Comparison of ENCODE assay signal across 19 cellular contexts in genomic region chr2:131521961-131522781, GRCh38. TPM values are rescaled to one million over a fixed set of nuclear protein-coding genes. Genes with fewer than 3 reads are reported as not detected.
A peak's percentile ranks its signal among the peaks of the same experiment; 100 is the strongest.
DNase-seq lines count a peak whose midpoint lies in the region; ATAC-seq and TF ChIP-seq lines count a peak whose summit lies in the region.
"Had no signal": no experiment of that assay in that cellular context is flagged by ENCODE, and none has a peak within 500 bp of the region (broad histone marks: within the 10 kb centered on the region; RNA-seq: fewer than 3 reads in every experiment).

No MANE protein-coding gene starts in this region.

- 50 to 62% (median 55%) methylated on average over 20 of the region's 20 CpGs for WGBS in psoas muscle, 3 donors

- H3K27me3 ChIP-seq in DND-41 (ENCODE audit: insufficient read depth, low read length, poor library complexity) (no peaks in the 10 kb centered on the region), Karpas-422 (ENCODE audit: low read length) (no peaks in the 10 kb centered on the region), left ventricle myocardium inferior (ENCODE audit: low read depth) (no peaks in the 10 kb centered on the region), psoas muscle (ENCODE audit: insufficient read depth in 3 of 3, low read length in 2 of 3) (no peaks in the 10 kb centered on the region)

- H2AFZ ChIP-seq in DND-41 (ENCODE audit: low read depth, low read length) (no peak overlapping the region), Karpas-422 (ENCODE audit: low read length) (no peak overlapping the region)

- H3K36me3 ChIP-seq in DND-41 (ENCODE audit: insufficient read depth, low read length) (peaks cover 32% of the 10 kb centered on the region), Karpas-422 (ENCODE audit: insufficient read depth, low read length) (no peaks in the 10 kb centered on the region), left ventricle myocardium inferior (peaks cover 20% of the 10 kb centered on the region), psoas muscle (ENCODE audit: insufficient read depth in 1 of 2, low read depth in 1 of 2) (peaks cover 4 to 25% of the 10 kb centered on the region in 2 donors)

- ATAC-seq in DND-41 (ENCODE audit: insufficient read depth, low read depth) (peak; percentile 21; the same call in 2 of the 3 replicates), psoas muscle (peak; percentile 73 to 89 (median 80)), HG02642 (IDR thresholded peaks at IDR 0.05; ENCODE audit: poor library complexity, unreplicated experiment) (no peak), GM18519 (IDR thresholded peaks at IDR 0.05; ENCODE audit: low FRiP score, unreplicated experiment) (no peak)
- ATAC-seq: activated naive CD8-positive, alpha-beta T cell treated with anti-CD3 and anti-CD28 coated beads, Interleukin-2, amount 50 U/mL, for 24 hours had no signal

- H3K79me2 ChIP-seq in DND-41 (ENCODE audit: insufficient read depth, low read length) (no peaks in the 10 kb centered on the region), Karpas-422 (ENCODE audit: low read length) (no peaks in the 10 kb centered on the region)

- H3K4me2 ChIP-seq in DND-41 (ENCODE audit: insufficient read depth, low read length) (no peak overlapping the region), Karpas-422 (ENCODE audit: low read depth, low read length, poor library complexity, severe bottlenecking) (no peak overlapping the region)

- TF ChIP-seq CTCF in DND-41 (IDR thresholded peaks at IDR 0.05; ENCODE audit: borderline replicate concordance, extremely low read depth, low read length, poor library complexity, severe bottlenecking) (no peak), left ventricle myocardium inferior (IDR thresholded peaks at IDR 0.05; ENCODE audit: borderline replicate concordance) (no peak), psoas muscle (IDR thresholded peaks at IDR 0.05) (no peak)

- peaks cover 5% of the 10 kb centered on the region for H3K4me1 ChIP-seq in DND-41 (ENCODE audit: insufficient read depth, low read length)
- H3K4me1 ChIP-seq in Karpas-422 (ENCODE audit: low read length): peaks cover 1% of the 10 kb centered on the region
- peaks cover 7% of the 10 kb centered on the region for H3K4me1 ChIP-seq in left ventricle myocardium inferior
- H3K4me1 ChIP-seq in psoas muscle: no peaks in the 10 kb centered on the region

- DNase-seq in DND-41: no peak
- DNase-seq in Karpas-422: peak; percentile 39
- DNase-seq in left ventricle myocardium inferior: peak; percentile 57
- DNase-seq in psoas muscle: peak; percentile 39 to 50
- no peak for DNase-seq in OCI-M2 (lab: John Stamatoyannopoulos, UW; ENCODE audit: unreplicated experiment)
- DNase-seq: activated CD4-positive, alpha-beta T cell treated with anti-CD3 and anti-CD28 coated beads, Interleukin-2, amount 50 U/mL, for 4 hours; activated naive CD8-positive, alpha-beta T cell treated with anti-CD3 and anti-CD28 coated beads, Interleukin-2, amount 50 U/mL, for 24 hours; caudate nucleus; effector CD8-positive, alpha-beta T cell; NCI-H1105; NCI-H2227 treated with DMSO at 0.1 percent for 48 hours; retina had no signal

- intact Hi-C loops in left ventricle myocardium inferior (cut with micrococcal nuclease) (no loop called here), psoas muscle (cut with DNase I) (no loop called here)

- peaks cover 3% of the 10 kb centered on the region for H4K20me1 ChIP-seq in DND-41 (ENCODE audit: insufficient read depth, low read length)
- no peaks in the 10 kb centered on the region for H4K20me1 ChIP-seq in Karpas-422 (ENCODE audit: insufficient read depth, low read depth, low read length)

- H3K9me2 ChIP-seq in Karpas-422 (replicated peaks; ENCODE audit: insufficient read depth, low read length): no peaks in the 10 kb centered on the region

- H3K4me3 ChIP-seq in DND-41 (ENCODE audit: low read depth in 1 of 2, low read length in 2 of 2) (no peak overlapping the region), Karpas-422 (ENCODE audit: low read length) (no peak overlapping the region), left ventricle myocardium inferior (no peak overlapping the region), psoas muscle (no peak overlapping the region)
- H3K4me3 ChIP-seq: lung had no signal

- H3K27ac ChIP-seq in DND-41 (ENCODE audit: low read length): no peak overlapping the region
- no peak overlapping the region for H3K27ac ChIP-seq in Karpas-422 (ENCODE audit: low read length)
- no peak overlapping the region for H3K27ac ChIP-seq in left ventricle myocardium inferior (replicated peaks)
- H3K27ac ChIP-seq in psoas muscle: no peak overlapping the region

- H3K9ac ChIP-seq in DND-41 (ENCODE audit: low read depth, low read length) (no peak overlapping the region), Karpas-422 (ENCODE audit: low read length) (no peak overlapping the region)

- H3K9me3 ChIP-seq in DND-41 (ENCODE audit: insufficient read depth, low read length, severe bottlenecking): no peaks in the 10 kb centered on the region
- H3K9me3 ChIP-seq in Karpas-422 (ENCODE audit: low read length): no peaks in the 10 kb centered on the region
- H3K9me3 ChIP-seq in left ventricle myocardium inferior (replicated peaks): no peaks in the 10 kb centered on the region
- no peaks in the 10 kb centered on the region for H3K9me3 ChIP-seq in psoas muscle

RNA-seq across cellular contexts. Expression of gene CCDC74A, which starts 5.5 kb away (rescaled TPM):
- total RNA-seq in Karpas-422 (2014; rRNA removed; shearing (Covaris generic); ENCODE audit: low replicate concordance): 7.8 and 18.6 TPM in 2 replicates
- total RNA-seq in left ventricle myocardium inferior (1.1 TPM), psoas muscle (under 1 TPM in 1 of 4 donors, not detected in 3; 0.51 TPM)
- under 1 TPM; 0.16 to 0.18 (median 0.18) TPM for polyA plus RNA-seq in psoas muscle

RNA-seq across cellular contexts. Expression of gene MZT2A, which starts 30.0 kb away (rescaled TPM):
- 119 and 342 TPM in 2 replicates for total RNA-seq in Karpas-422 (2014; rRNA removed; shearing (Covaris generic); ENCODE audit: low replicate concordance)
- total RNA-seq in left ventricle myocardium inferior: 217 TPM
- total RNA-seq in psoas muscle: 10 to 100 TPM; 30.8 to 46.5 (median 33.3) TPM
- 10 to 100 TPM; 22.1 to 41.4 (median 34.8) TPM for polyA plus RNA-seq in psoas muscle

RNA-seq across cellular contexts. Expression of gene TUBA3D, which starts 46.3 kb away (rescaled TPM):
- total RNA-seq in Karpas-422 (2014; rRNA removed; shearing (Covaris generic); ENCODE audit: low replicate concordance): not detected in 2 replicates
- total RNA-seq in left ventricle myocardium inferior (86.3 TPM), psoas muscle (not detected)
- polyA plus RNA-seq in psoas muscle: under 1 TPM; 0.13 to 0.75 (median 0.23) TPM
- total RNA-seq: fibroblast of villous mesenchyme, G401, lung, temporal lobe had no signal
- polyA plus RNA-seq: neural cell had no signal

Comparison
In these comparisons a context has a peak if more than half of its experiments do, and no peak if none do; other contexts are left out.
1. ATAC-seq: peak in DND-41 (single experiment) and psoas muscle (4 of 4); none in HG02642 (single experiment) and GM18519 (single experiment).
2. DNase-seq: peak in Karpas-422 (single experiment), left ventricle myocardium inferior (single experiment) and psoas muscle (2 of 2); none in DND-41 (single experiment) and OCI-M2 (single experiment).
3. RNA of gene TUBA3D, which starts 46.3 kb away (total RNA-seq): 86.3 TPM in left ventricle myocardium inferior (single experiment); not detected in psoas muscle and not detected in Karpas-422; every median in the first group is over 10 times any median in the second.